ENCODE assay signal across 8 cellular contexts in the genomic region with DNA sequence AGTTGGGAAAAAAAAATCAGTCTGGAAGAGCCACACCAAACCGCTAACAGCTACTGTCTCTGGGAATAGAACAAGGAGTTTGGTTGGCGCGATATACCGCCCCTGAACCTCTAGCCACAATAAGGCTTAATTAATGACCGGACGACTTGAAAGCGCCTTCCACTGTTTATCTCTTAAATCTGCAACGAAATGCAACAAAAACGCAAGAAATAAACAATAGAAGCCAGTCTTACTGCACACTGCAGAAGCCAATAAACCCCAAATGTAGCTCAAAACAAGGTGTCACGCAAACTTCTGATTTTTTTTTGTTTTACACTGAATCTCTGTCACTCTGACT. TPM values are rescaled to one million over a fixed set of nuclear protein-coding genes. Genes with fewer than 3 reads are reported as not detected.
DNase-seq lines count a peak whose midpoint lies in the region; TF ChIP-seq lines count a peak whose summit lies in the region.

No MANE protein-coding gene starts in this region.

- H3K27ac Mint-ChIP-seq in progenitor cell of endocrine pancreas: peak overlapping the region; percentile 100

- H3K27ac ChIP-seq in GM23248: peak overlapping the region; percentile 89
- peak overlapping the region; percentile 25 for H3K27ac ChIP-seq in SJSA1

- in situ Hi-C loops in GM23248 (cut with MboI): no loop called here

- no peaks in the 10 kb centered on the region for H3K9me3 Mint-ChIP-seq in progenitor cell of endocrine pancreas (ENCODE audit: low read depth)

- H3K4me1 Mint-ChIP-seq in progenitor cell of endocrine pancreas (ENCODE audit: low read depth): peaks cover 19% of the 10 kb centered on the region

- DNase-seq in GM23248: no peak
- no peak for DNase-seq in SJSA1 (ENCODE audit: low read depth in 1 of 2, low spot score in 2 of 2)
- DNase-seq in fibroblast of peridontal ligament (ENCODE audit: extremely low read depth): peak; percentile 69
- DNase-seq in progenitor cell of endocrine pancreas (ENCODE audit: low spot score, unreplicated experiment): no peak
- DNase-seq in EL: no peak
- no peak for DNase-seq in NCI-H69 (lab: John Stamatoyannopoulos, UW)
- no peak for DNase-seq in CD1c-positive myeloid dendritic cell (ENCODE audit: extremely low spot score)
- no peak for DNase-seq in DMS79 (lab: John Stamatoyannopoulos, UW)

- H3K36me3 Mint-ChIP-seq in progenitor cell of endocrine pancreas (ENCODE audit: insufficient read depth): peaks cover 9% of the 10 kb centered on the region

- H3K4me3 Mint-ChIP-seq in progenitor cell of endocrine pancreas (ENCODE audit: low read depth): peak overlapping the region; percentile 86

- no peak for TF ChIP-seq CTCF in progenitor cell of endocrine pancreas (IDR thresholded peaks at IDR 0.05; ENCODE audit: unreplicated experiment)

- H3K27me3 ChIP-seq in GM23248 (replicated peaks; ENCODE audit: insufficient read depth) (no peaks in the 10 kb centered on the region), SJSA1 (replicated peaks) (no peaks in the 10 kb centered on the region)

- H4K20me1 ChIP-seq in GM23248 (ENCODE audit: insufficient read depth): no peaks in the 10 kb centered on the region

- H3K36me3 ChIP-seq in GM23248 (ENCODE audit: low read depth) (peaks cover 6% of the 10 kb centered on the region; the same call in 1 of the 2 replicates), SJSA1 (0 out of 2 replicates have a peak, but pooled peaks cover 3% of the 10 kb centered on the region)

- H3K4me3 ChIP-seq in GM23248: peak overlapping the region; percentile 73
- H3K4me3 ChIP-seq in SJSA1: peak overlapping the region; percentile 7

- H3K9me2 ChIP-seq in GM23248 (ENCODE audit: insufficient read depth): no peaks in the 10 kb centered on the region

- WGBS in GM23248 (ENCODE audit: low coverage in 1 of 2, low lambda C conversion rate in 2 of 2, missing lambda C conversion rate in 2 of 2), 2 experiments: 1 to 2% methylated on average over 10 of the region's 10 CpGs

- H3K4me1 ChIP-seq in GM23248 (ENCODE audit: insufficient read depth) (peaks cover 26% of the 10 kb centered on the region), SJSA1 (replicated peaks) (peaks cover 26% of the 10 kb centered on the region)

- peaks cover 52% of the 10 kb centered on the region for H3F3A ChIP-seq in GM23248 (ENCODE audit: insufficient read depth)

- no peaks in the 10 kb centered on the region for H3K79me2 ChIP-seq in GM23248 (ENCODE audit: insufficient read depth)

- H3K27me3 Mint-ChIP-seq in progenitor cell of endocrine pancreas: no peaks in the 10 kb centered on the region

- H3K9ac ChIP-seq in GM23248: peak overlapping the region; percentile 86

- H2AFZ ChIP-seq in GM23248: peak overlapping the region; percentile 10; the same call in 1 of the 2 replicates

- no peaks in the 10 kb centered on the region for H3K9me3 ChIP-seq in GM23248 (ENCODE audit: low read depth)
- H3K9me3 ChIP-seq in SJSA1 (replicated peaks): no peaks in the 10 kb centered on the region

- H3K4me2 ChIP-seq in GM23248 (ENCODE audit: unreplicated experiment): peak overlapping the region; percentile 79

RNA-seq across cellular contexts. Expression of gene BTBD19, which starts 10.9 kb away (rescaled TPM):
- total RNA-seq in GM23248 (2014; rRNA removed; shearing (Covaris generic)): 8.0 and 12.0 TPM in 2 replicates
- 9.4 and 12.1 TPM in 2 replicates for polyA plus RNA-seq in GM23248 (2016; fragmentation: Nextera tagmentation; extraction: Ambion mirVana)
- total RNA-seq in SJSA1 (2014; rRNA removed; shearing (Covaris generic)): 0.81 and 4.0 TPM in 2 replicates
- total RNA-seq in progenitor cell of endocrine pancreas: 26.7 and 27.5 TPM in 2 replicates

RNA-seq across cellular contexts. Expression of gene DYNLT4, which starts 12.1 kb away (rescaled TPM):
- not detected in 2 replicates for total RNA-seq in GM23248 (2014; rRNA removed; shearing (Covaris generic))
- 0.52 and 0.59 TPM in 2 replicates for polyA plus RNA-seq in GM23248 (2016; fragmentation: Nextera tagmentation; extraction: Ambion mirVana)
- total RNA-seq in SJSA1 (2014; rRNA removed; shearing (Covaris generic)): not detected in 2 replicates
- total RNA-seq in progenitor cell of endocrine pancreas: 0.55 and 0.79 TPM in 2 replicates

RNA-seq across cellular contexts. Expression of gene PLK3, which starts 19.0 kb away (rescaled TPM):
- 28.5 and 30.7 TPM in 2 replicates for total RNA-seq in GM23248 (2014; rRNA removed; shearing (Covaris generic))
- polyA plus RNA-seq in GM23248 (2016; fragmentation: Nextera tagmentation; extraction: Ambion mirVana): 29.8 and 30.2 TPM in 2 replicates
- 7.0 and 9.6 TPM in 2 replicates for total RNA-seq in SJSA1 (2014; rRNA removed; shearing (Covaris generic))
- total RNA-seq in progenitor cell of endocrine pancreas: 11.8 and 13.3 TPM in 2 replicates

RNA-seq across cellular contexts. Expression of gene PTCH2, which starts 23.8 kb away (rescaled TPM):
- total RNA-seq in GM23248 (2014; rRNA removed; shearing (Covaris generic)): 0.11 and 0.13 TPM in 2 replicates
- 0.05 and 0.11 TPM in 2 replicates for polyA plus RNA-seq in GM23248 (2016; fragmentation: Nextera tagmentation; extraction: Ambion mirVana)
- total RNA-seq in SJSA1 (2014; rRNA removed; shearing (Covaris generic)): 1.0 and 1.5 TPM in 2 replicates
- total RNA-seq in progenitor cell of endocrine pancreas: 2.9 and 3.0 TPM in 2 replicates

RNA-seq across cellular contexts. Expression of gene BEST4, which starts 31.3 kb away (rescaled TPM):
- 0.32 and 0.76 TPM in 2 replicates for total RNA-seq in GM23248 (2014; rRNA removed; shearing (Covaris generic))
- 0.30 and 0.31 TPM in 2 replicates for polyA plus RNA-seq in GM23248 (2016; fragmentation: Nextera tagmentation; extraction: Ambion mirVana)
- not detected in 2 replicates for total RNA-seq in SJSA1 (2014; rRNA removed; shearing (Covaris generic))
- 2.1 and 2.4 TPM in 2 replicates for total RNA-seq in progenitor cell of endocrine pancreas
